1 cellular context compared by ENCODE assay signal in genomic region chr13:71493189-71493588, GRCh38.
TF ChIP-seq lines count a peak whose summit lies in the region.

No MANE protein-coding gene starts in this region.

TF ChIP-seq in GM12878, 131 proteins besides CTCF, POLR2A, EP300 and RAD21 (continued from another document):
- TF ChIP-seq ATF3 (IDR thresholded peaks at IDR 0.05; ENCODE audit: borderline replicate concordance, extremely low read depth, low read depth, low read length) (no peak), RUNX3 (IDR thresholded peaks at IDR 0.05; ENCODE audit: low read length) (no peak), HDAC6 (IDR thresholded peaks at IDR 0.05; ENCODE audit: unreplicated experiment) (no peak)
TF ChIP-seq in GM12878: peak in this region for 2.
